16 cellular contexts compared by ENCODE assay signal in genomic region chr4:139367421-139368090, GRCh38.
DNase-seq lines count a peak whose midpoint lies in the region; ATAC-seq and TF ChIP-seq lines count a peak whose summit lies in the region.
"Had no signal": no experiment of that assay in that cellular context is flagged by ENCODE, and none has a peak within 500 bp of the region (broad histone marks: within the 10 kb centered on the region; RNA-seq: fewer than 3 reads in every experiment).

No MANE protein-coding gene starts in this region.

- intact Hi-C loops in testis (cut with DNase I; ENCODE audit: low total_unique reads) = no loop called here

- no peak for TF ChIP-seq POLR2A in testis (IDR thresholded peaks at IDR 0.05)

- no peaks in the 10 kb centered on the region for H3K27me3 Mint-ChIP-seq in activated naive CD8-positive, alpha-beta T cell
- no peaks in the 10 kb centered on the region for H3K27me3 Mint-ChIP-seq in activated naive CD8-positive, alpha-beta T cell treated with anti-CD3 and anti-CD28 coated beads, Interleukin-2, amount 50 U/mL, for 24 hours
- no peaks in the 10 kb centered on the region for H3K27me3 Mint-ChIP-seq in activated CD8-positive, alpha-beta T cell treated with anti-CD3 and anti-CD28 coated beads, Interleukin-2, amount 10 ng/mL, durations not matched to agents 7 days and 5 days (ENCODE audit: low read depth)
- H3K27me3 Mint-ChIP-seq: B cell had no signal

- peak overlapping the region in 1 of 2 donors; percentile 26 for H3K27ac ChIP-seq in testis

- no peak for ATAC-seq in activated naive CD8-positive, alpha-beta T cell treated with anti-CD3 and anti-CD28 coated beads, Interleukin-2, amount 50 U/mL, for 24 hours
- no peak for ATAC-seq in activated CD8-positive, alpha-beta T cell treated with anti-CD3 and anti-CD28 coated beads, Interleukin-2, amount 10 ng/mL, durations not matched to agents 7 days and 5 days
- ATAC-seq: K562 had no signal

- H3K4me1 ChIP-seq in testis = peaks cover 4% of the 10 kb centered on the region

- in situ Hi-C loops in GM13976 (cut with MboI; ENCODE audit: low sequenced_read_pairs, unreplicated experiment) = no loop called here

- 63% methylated on average over 1 of the region's 1 CpG for WGBS in testis, 2 donors

- H3K4me3 Mint-ChIP-seq in activated naive CD8-positive, alpha-beta T cell = no peak overlapping the region
- H3K4me3 Mint-ChIP-seq in activated naive CD8-positive, alpha-beta T cell treated with anti-CD3 and anti-CD28 coated beads, Interleukin-2, amount 50 U/mL, for 24 hours = no peak overlapping the region
- no peak overlapping the region for H3K4me3 Mint-ChIP-seq in activated CD8-positive, alpha-beta T cell treated with anti-CD3 and anti-CD28 coated beads, Interleukin-2, amount 10 ng/mL, durations not matched to agents 7 days and 5 days
- H3K4me3 Mint-ChIP-seq: B cell had no signal

- no peaks in the 10 kb centered on the region for H3K36me3 ChIP-seq in testis (ENCODE audit: low read depth, missing control alignments)

- CTCF ChIA-PET in activated CD8-positive, alpha-beta T cell treated with anti-CD3 and anti-CD28 coated beads, Interleukin-2, amount 10 ng/mL, durations not matched to agents 7 days and 5 days (lab: Charles Lee) = interaction anchor here (1.3 to 1.8 kb wide), 3 partner anchors 14 to 337 kb away, joined by 3 to 6 read pairs (median 4); no protein-coding TSS in a partner anchor

- H3K36me3 Mint-ChIP-seq in activated naive CD8-positive, alpha-beta T cell = peaks cover 23% of the 10 kb centered on the region
- peaks cover 67% of the 10 kb centered on the region for H3K36me3 Mint-ChIP-seq in activated naive CD8-positive, alpha-beta T cell treated with anti-CD3 and anti-CD28 coated beads, Interleukin-2, amount 50 U/mL, for 24 hours (ENCODE audit: low read depth)
- peaks cover 59% of the 10 kb centered on the region for H3K36me3 Mint-ChIP-seq in activated CD8-positive, alpha-beta T cell treated with anti-CD3 and anti-CD28 coated beads, Interleukin-2, amount 10 ng/mL, durations not matched to agents 7 days and 5 days (ENCODE audit: low read depth)

- H3K4me3 ChIP-seq in testis = no peak overlapping the region
- H3K4me3 ChIP-seq: K562 had no signal

- peak overlapping the region; percentile 19 for H3K27ac Mint-ChIP-seq in activated naive CD8-positive, alpha-beta T cell
- no peak overlapping the region for H3K27ac Mint-ChIP-seq in activated naive CD8-positive, alpha-beta T cell treated with anti-CD3 and anti-CD28 coated beads, Interleukin-2, amount 50 U/mL, for 24 hours
- peak overlapping the region; percentile 18 for H3K27ac Mint-ChIP-seq in activated CD8-positive, alpha-beta T cell treated with anti-CD3 and anti-CD28 coated beads, Interleukin-2, amount 10 ng/mL, durations not matched to agents 7 days and 5 days
- H3K27ac Mint-ChIP-seq: B cell had no signal

- TF ChIP-seq CTCF in testis (IDR thresholded peaks at IDR 0.05) = no peak
- TF ChIP-seq CTCF in GM13976 (IDR thresholded peaks at IDR 0.05; ENCODE audit: borderline replicate concordance, control extremely low read depth, extremely low read depth, insufficient read depth, missing control alignments) = no peak

- H3K27me3 ChIP-seq in testis = no peaks in the 10 kb centered on the region

- H3K4me1 Mint-ChIP-seq in activated naive CD8-positive, alpha-beta T cell (ENCODE audit: low read depth) = peaks cover 10% of the 10 kb centered on the region
- peaks cover 3% of the 10 kb centered on the region for H3K4me1 Mint-ChIP-seq in activated naive CD8-positive, alpha-beta T cell treated with anti-CD3 and anti-CD28 coated beads, Interleukin-2, amount 50 U/mL, for 24 hours
- peaks cover 3% of the 10 kb centered on the region for H3K4me1 Mint-ChIP-seq in activated CD8-positive, alpha-beta T cell treated with anti-CD3 and anti-CD28 coated beads, Interleukin-2, amount 10 ng/mL, durations not matched to agents 7 days and 5 days (ENCODE audit: low read depth)
- H3K4me1 Mint-ChIP-seq: B cell had no signal

- no peaks in the 10 kb centered on the region for H3K9me3 Mint-ChIP-seq in activated naive CD8-positive, alpha-beta T cell (ENCODE audit: low read depth)
- no peaks in the 10 kb centered on the region for H3K9me3 Mint-ChIP-seq in activated naive CD8-positive, alpha-beta T cell treated with anti-CD3 and anti-CD28 coated beads, Interleukin-2, amount 50 U/mL, for 24 hours
- no peaks in the 10 kb centered on the region for H3K9me3 Mint-ChIP-seq in activated CD8-positive, alpha-beta T cell treated with anti-CD3 and anti-CD28 coated beads, Interleukin-2, amount 10 ng/mL, durations not matched to agents 7 days and 5 days (ENCODE audit: insufficient read depth)

- H3K9me3 ChIP-seq in testis = no peaks in the 10 kb centered on the region

- no peak for DNase-seq in activated naive CD8-positive, alpha-beta T cell treated with anti-CD3 and anti-CD28 coated beads, Interleukin-2, amount 50 U/mL, for 24 hours
- DNase-seq in activated CD8-positive, alpha-beta T cell treated with anti-CD3 and anti-CD28 coated beads, Interleukin-2, amount 10 ng/mL, durations not matched to agents 7 days and 5 days = no peak
- DNase-seq in globus pallidus (ENCODE audit: low spot score) (peak; percentile 41), testis (peak; percentile 46), NCI-H2171 treated with DMSO at 0.1 percent for 48 hours (lab: John Stamatoyannopoulos, UW) (no peak), GM13976 (ENCODE audit: low spot score) (no peak)
- no peak for DNase-seq in stimulated activated CD4-positive, alpha-beta T cell treated with anti-CD3 and anti-CD28 coated beads, Interleukin-15, amount 100 ng/mL, for 24 hours
- DNase-seq: activated T-cell treated with anti-CD3 and anti-CD28 coated beads for 4 hours, GDM1, NCI-H187, occipital lobe, substantia nigra, T1000 had no signal

- POLR2A ChIA-PET in activated CD8-positive, alpha-beta T cell treated with anti-CD3 and anti-CD28 coated beads, Interleukin-2, amount 10 ng/mL, durations not matched to agents 7 days and 5 days (lab: Charles Lee) = no interaction called here

Comparison
In these comparisons a context has a peak if more than half of its experiments do, and no peak if none do; other contexts are left out.
1. DNase-seq: peak in globus pallidus (single experiment) and testis (single experiment); none in activated naive CD8-positive, alpha-beta T cell treated with anti-CD3 and anti-CD28 coated beads, Interleukin-2, amount 50 U/mL, for 24 hours (single experiment), activated CD8-positive, alpha-beta T cell treated with anti-CD3 and anti-CD28 coated beads, Interleukin-2, amount 10 ng/mL, durations not matched to agents 7 days and 5 days (single experiment), NCI-H2171 treated with DMSO at 0.1 percent for 48 hours (single experiment), GM13976 (single experiment) and stimulated activated CD4-positive, alpha-beta T cell treated with anti-CD3 and anti-CD28 coated beads, Interleukin-15, amount 100 ng/mL, for 24 hours (single experiment).